ENCODE assay signal across 13 cellular contexts in the genomic region with DNA sequence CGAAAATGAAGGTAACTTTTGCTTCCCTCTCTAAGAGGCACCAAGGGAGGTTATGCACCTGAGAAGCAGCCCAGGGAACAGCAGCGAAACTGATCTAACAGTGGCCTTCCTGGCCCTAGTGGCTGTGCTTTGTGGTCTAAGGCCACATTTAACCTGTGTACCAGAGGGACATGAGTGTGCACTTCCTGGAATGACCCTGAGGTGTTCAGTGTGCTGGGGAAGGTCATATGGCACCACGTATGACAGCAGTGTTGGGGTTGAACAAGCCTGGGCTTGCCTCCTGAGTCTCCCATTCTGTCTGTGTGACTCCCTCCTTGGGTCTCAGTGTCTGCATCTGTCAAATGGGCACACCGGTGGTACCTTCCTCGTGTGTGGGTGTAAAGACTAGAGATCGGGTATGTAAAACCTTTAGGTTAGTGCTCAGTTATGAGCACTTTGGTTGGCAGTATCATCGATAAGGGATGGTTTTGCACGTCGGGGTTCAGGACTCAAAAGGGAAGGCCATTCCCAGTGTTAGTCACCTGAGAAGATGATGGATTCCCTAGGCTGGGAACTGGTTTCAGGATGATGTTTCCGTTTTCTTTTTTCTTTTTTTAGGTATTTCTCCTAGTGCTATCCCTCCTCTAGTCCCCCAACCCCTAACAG. TPM values are rescaled to one million over a fixed set of nuclear protein-coding genes. Genes with fewer than 3 reads are reported as not detected.
DNase-seq lines count a peak whose midpoint lies in the region; ATAC-seq and TF ChIP-seq lines count a peak whose summit lies in the region.
"Had no signal": no experiment of that assay in that cellular context is flagged by ENCODE, and none has a peak within 500 bp of the region (broad histone marks: within the 10 kb centered on the region; RNA-seq: fewer than 3 reads in every experiment).

No MANE protein-coding gene starts in this region.

- ATAC-seq in activated CD8-positive, alpha-beta memory T cell treated with anti-CD3 and anti-CD28 coated beads, Interleukin-2, amount 10 ng/mL, durations not matched to agents 7 days and 5 days, result peak; percentile 52
- ATAC-seq in HG02642 (IDR thresholded peaks at IDR 0.05; ENCODE audit: poor library complexity, unreplicated experiment) (peak; percentile 40), GM19455 (IDR thresholded peaks at IDR 0.05; ENCODE audit: unreplicated experiment) (no peak)
- ATAC-seq in stimulated activated naive B cell treated with anti-CD40 and anti-IgM and Interleukin-4, amounts not matched to agents 10 μg/mL and 1 μg/mL and 100 μg/mL, for 72 hours (replicated peaks), result peak; percentile 27 to 61
- ATAC-seq: heart left ventricle, PC-3 had no signal

- DNase-seq in activated CD8-positive, alpha-beta memory T cell treated with anti-CD3 and anti-CD28 coated beads, Interleukin-2, amount 10 ng/mL, durations not matched to agents 7 days and 5 days, result peak; percentile 66
- DNase-seq in activated CD8-positive, alpha-beta memory T cell treated with anti-CD3 and anti-CD28 coated beads for 24 hours, result no peak
- DNase-seq in MM.1S, result peak; percentile 78
- no peak for DNase-seq in stimulated activated naive B cell treated with anti-CD40 and anti-IgM and Interleukin-4, amounts not matched to agents 10 μg/mL and 1 μg/mL and 100 μg/mL, for 72 hours
- no peak for DNase-seq in activated gamma-delta T cell treated with Interleukin-2 at 50 U/mL for 16 hours
- no peak for DNase-seq in NCI-H748 treated with DMSO at 0.1 percent for 48 hours (lab: John Stamatoyannopoulos, UW)
- DNase-seq: activated CD4-positive, CD25-positive, alpha-beta regulatory T cell treated with anti-CD3 and anti-CD28 coated beads, Interleukin-2, amount 50 U/mL, for 72 hours; brain microvascular endothelial cell; heart left ventricle; PC-3 had no signal

- H3K27ac ChIP-seq in MM.1S (ENCODE audit: low read length), result peak overlapping the region; percentile 99
- H3K27ac ChIP-seq: brain microvascular endothelial cell had no signal

- H3K9me3 Mint-ChIP-seq in activated CD8-positive, alpha-beta memory T cell treated with anti-CD3 and anti-CD28 coated beads, Interleukin-2, amount 10 ng/mL, durations not matched to agents 7 days and 5 days (ENCODE audit: low read depth), result no peaks in the 10 kb centered on the region
- peaks cover 4 to 5% of the 10 kb centered on the region in 2 donors for H3K9me3 Mint-ChIP-seq in stimulated activated naive B cell treated with anti-CD40 and anti-IgM and Interleukin-4, amounts not matched to agents 10 μg/mL and 1 μg/mL and 100 μg/mL, for 72 hours

- H3F3A ChIP-seq in MM.1S (ENCODE audit: insufficient read depth, low read length), result peaks cover 30% of the 10 kb centered on the region

- peaks cover 32% of the 10 kb centered on the region for H3K4me1 ChIP-seq in MM.1S (ENCODE audit: low read length)

- peak overlapping the region; percentile 74 for H3K9ac ChIP-seq in MM.1S (ENCODE audit: low read length)

- no peaks in the 10 kb centered on the region for H3K9me3 ChIP-seq in MM.1S (replicated peaks; ENCODE audit: insufficient read depth, low read length)
- H3K9me3 ChIP-seq: heart left ventricle had no signal

- H3K27me3 ChIP-seq in MM.1S (replicated peaks; ENCODE audit: insufficient read depth, low read length), result no peaks in the 10 kb centered on the region
- H3K27me3 ChIP-seq: brain microvascular endothelial cell, heart left ventricle had no signal

- peak overlapping the region; percentile 66 for H3K4me2 ChIP-seq in MM.1S (ENCODE audit: low read depth, low read length)

- peak overlapping the region; percentile 94 for H3K27ac Mint-ChIP-seq in activated CD8-positive, alpha-beta memory T cell treated with anti-CD3 and anti-CD28 coated beads, Interleukin-2, amount 10 ng/mL, durations not matched to agents 7 days and 5 days
- H3K27ac Mint-ChIP-seq in stimulated activated naive B cell treated with anti-CD40 and anti-IgM and Interleukin-4, amounts not matched to agents 10 μg/mL and 1 μg/mL and 100 μg/mL, for 72 hours, result peak overlapping the region; percentile 95

- H3K79me2 ChIP-seq in MM.1S (ENCODE audit: low read length), result peaks cover 42% of the 10 kb centered on the region

- H2AFZ ChIP-seq in MM.1S (ENCODE audit: low read length), result no peak overlapping the region

- no peaks in the 10 kb centered on the region for H3K27me3 Mint-ChIP-seq in activated CD8-positive, alpha-beta memory T cell treated with anti-CD3 and anti-CD28 coated beads, Interleukin-2, amount 10 ng/mL, durations not matched to agents 7 days and 5 days
- H3K27me3 Mint-ChIP-seq in stimulated activated naive B cell treated with anti-CD40 and anti-IgM and Interleukin-4, amounts not matched to agents 10 μg/mL and 1 μg/mL and 100 μg/mL, for 72 hours, result no peaks in the 10 kb centered on the region

- no peak for TF ChIP-seq CTCF in MM.1S (IDR thresholded peaks at IDR 0.05; ENCODE audit: low read length)

- CTCF ChIA-PET in activated CD8-positive, alpha-beta memory T cell treated with anti-CD3 and anti-CD28 coated beads, Interleukin-2, amount 10 ng/mL, durations not matched to agents 7 days and 5 days (lab: Charles Lee), result interaction anchor here (2.5 kb wide), 1 partner anchor 12 kb away, joined by 9 read pairs; no protein-coding TSS in a partner anchor

- peak overlapping the region; percentile 11; the same call in 1 of the 2 replicates for H3K4me3 ChIP-seq in MM.1S (ENCODE audit: low read length)
- H3K4me3 ChIP-seq: heart left ventricle had no signal

- no peaks in the 10 kb centered on the region for H3K9me2 ChIP-seq in MM.1S (replicated peaks; ENCODE audit: insufficient read depth, low read length)

- peaks cover 86% of the 10 kb centered on the region for H3K4me1 Mint-ChIP-seq in activated CD8-positive, alpha-beta memory T cell treated with anti-CD3 and anti-CD28 coated beads, Interleukin-2, amount 10 ng/mL, durations not matched to agents 7 days and 5 days
- H3K4me1 Mint-ChIP-seq in stimulated activated naive B cell treated with anti-CD40 and anti-IgM and Interleukin-4, amounts not matched to agents 10 μg/mL and 1 μg/mL and 100 μg/mL, for 72 hours, result peaks cover 80 to 100% of the 10 kb centered on the region in 2 donors
- H3K4me1 Mint-ChIP-seq: neural crest cell had no signal

- no peaks in the 10 kb centered on the region for H3K36me3 ChIP-seq in MM.1S (replicated peaks; ENCODE audit: insufficient read depth, low read length)
- H3K36me3 ChIP-seq: brain microvascular endothelial cell, heart left ventricle had no signal

- H3K4me3 Mint-ChIP-seq in activated CD8-positive, alpha-beta memory T cell treated with anti-CD3 and anti-CD28 coated beads, Interleukin-2, amount 10 ng/mL, durations not matched to agents 7 days and 5 days, result peak overlapping the region; percentile 41
- peak overlapping the region; percentile 55 to 65 for H3K4me3 Mint-ChIP-seq in stimulated activated naive B cell treated with anti-CD40 and anti-IgM and Interleukin-4, amounts not matched to agents 10 μg/mL and 1 μg/mL and 100 μg/mL, for 72 hours
- H3K4me3 Mint-ChIP-seq: neural crest cell had no signal

- H4K20me1 ChIP-seq in MM.1S (ENCODE audit: insufficient read depth, low read length), result no peaks in the 10 kb centered on the region

- peaks cover 36% of the 10 kb centered on the region for H3K36me3 Mint-ChIP-seq in activated CD8-positive, alpha-beta memory T cell treated with anti-CD3 and anti-CD28 coated beads, Interleukin-2, amount 10 ng/mL, durations not matched to agents 7 days and 5 days
- peaks cover 61 to 78% of the 10 kb centered on the region in 2 donors for H3K36me3 Mint-ChIP-seq in stimulated activated naive B cell treated with anti-CD40 and anti-IgM and Interleukin-4, amounts not matched to agents 10 μg/mL and 1 μg/mL and 100 μg/mL, for 72 hours

RNA-seq across cellular contexts. Expression of a gene that starts 31.9 kb away (rescaled TPM):
- total RNA-seq in activated CD8-positive, alpha-beta memory T cell treated with anti-CD3 and anti-CD28 coated beads, Interleukin-2, amount 10 ng/mL, durations not matched to agents 7 days and 5 days, result 10 to 100 TPM; 62.5 to 80.2 TPM

Comparison
In these comparisons a context has a peak if more than half of its experiments do, and no peak if none do; other contexts are left out.
1. DNase-seq: peak in activated CD8-positive, alpha-beta memory T cell treated with anti-CD3 and anti-CD28 coated beads, Interleukin-2, amount 10 ng/mL, durations not matched to agents 7 days and 5 days (single experiment) and MM.1S (single experiment); none in activated CD8-positive, alpha-beta memory T cell treated with anti-CD3 and anti-CD28 coated beads for 24 hours (single experiment), stimulated activated naive B cell treated with anti-CD40 and anti-IgM and Interleukin-4, amounts not matched to agents 10 μg/mL and 1 μg/mL and 100 μg/mL, for 72 hours (single experiment), activated gamma-delta T cell treated with Interleukin-2 at 50 U/mL for 16 hours (single experiment) and NCI-H748 treated with DMSO at 0.1 percent for 48 hours (single experiment).